Comparison of ENCODE assay signal across 41 cellular contexts in genomic region chr2:76160683-76161082, GRCh38.
"Had no signal": no experiment of that assay in that cellular context is flagged by ENCODE, and none has a peak within 500 bp of the region (broad histone marks: within the 10 kb centered on the region; RNA-seq: fewer than 3 reads in every experiment).

No MANE protein-coding gene starts in this region.

- H3K27ac Mint-ChIP-seq: activated CD4-positive, alpha-beta memory T cell treated with anti-CD3 and anti-CD28 coated beads, Interleukin-2, amount 10 ng/mL, durations not matched to agents 7 days and 5 days; activated CD8-positive, alpha-beta memory T cell treated with anti-CD3 and anti-CD28 coated beads, Interleukin-2, amount 10 ng/mL, durations not matched to agents 7 days and 5 days; activated naive CD8-positive, alpha-beta T cell treated with anti-CD3 and anti-CD28 coated beads for 36 hours; activated T-cell treated with anti-CD3 and anti-CD28 coated beads, Interleukin-2, amount 50 U/mL, for 72 hours; activated T-helper 17 cell treated with anti-CD3 and anti-CD28 coated beads, Interleukin-2, amount 50 U/mL, for 72 hours had no signal

- H2AFZ ChIP-seq: PC-9 had no signal

- H3K4me1 Mint-ChIP-seq: activated CD4-positive, alpha-beta memory T cell treated with anti-CD3 and anti-CD28 coated beads, Interleukin-2, amount 10 ng/mL, durations not matched to agents 7 days and 5 days; activated CD8-positive, alpha-beta memory T cell treated with anti-CD3 and anti-CD28 coated beads, Interleukin-2, amount 10 ng/mL, durations not matched to agents 7 days and 5 days; activated naive CD8-positive, alpha-beta T cell treated with anti-CD3 and anti-CD28 coated beads for 36 hours; activated T-helper 17 cell treated with anti-CD3 and anti-CD28 coated beads, Interleukin-2, amount 50 U/mL, for 72 hours; central memory CD8-positive, alpha-beta T cell had no signal

- H3K27me3 ChIP-seq: cardiac muscle cell had no signal

- H3K4me3 Mint-ChIP-seq: activated CD4-positive, alpha-beta memory T cell treated with anti-CD3 and anti-CD28 coated beads, Interleukin-2, amount 10 ng/mL, durations not matched to agents 7 days and 5 days; activated CD8-positive, alpha-beta memory T cell treated with anti-CD3 and anti-CD28 coated beads, Interleukin-2, amount 10 ng/mL, durations not matched to agents 7 days and 5 days; activated naive CD8-positive, alpha-beta T cell treated with anti-CD3 and anti-CD28 coated beads for 36 hours; activated T-cell treated with anti-CD3 and anti-CD28 coated beads, Interleukin-2, amount 50 U/mL, for 72 hours; activated T-helper 17 cell treated with anti-CD3 and anti-CD28 coated beads, Interleukin-2, amount 50 U/mL, for 72 hours; central memory CD8-positive, alpha-beta T cell had no signal

- H3K36me3 Mint-ChIP-seq: activated CD8-positive, alpha-beta memory T cell treated with anti-CD3 and anti-CD28 coated beads, Interleukin-2, amount 10 ng/mL, durations not matched to agents 7 days and 5 days; activated naive CD8-positive, alpha-beta T cell treated with anti-CD3 and anti-CD28 coated beads for 36 hours had no signal

- H3K36me3 ChIP-seq: cardiac muscle cell, WERI-Rb-1 had no signal

- H3K4me3 ChIP-seq: cardiac muscle cell, PC-9 had no signal

- H3K27ac ChIP-seq: cardiac muscle cell, PC-9, RWPE1, WERI-Rb-1 had no signal

- H3K27me3 Mint-ChIP-seq: activated CD4-positive, alpha-beta memory T cell treated with anti-CD3 and anti-CD28 coated beads, Interleukin-2, amount 10 ng/mL, durations not matched to agents 7 days and 5 days; activated CD8-positive, alpha-beta memory T cell treated with anti-CD3 and anti-CD28 coated beads, Interleukin-2, amount 10 ng/mL, durations not matched to agents 7 days and 5 days; activated naive CD8-positive, alpha-beta T cell treated with anti-CD3 and anti-CD28 coated beads for 36 hours; activated T-helper 17 cell treated with anti-CD3 and anti-CD28 coated beads, Interleukin-2, amount 50 U/mL, for 72 hours; central memory CD8-positive, alpha-beta T cell had no signal

- DNase-seq: activated CD4-positive, alpha-beta memory T cell treated with anti-CD3 and anti-CD28 coated beads, Interleukin-2, amount 10 ng/mL, durations not matched to agents 7 days and 5 days; activated CD4-positive, alpha-beta T cell treated with anti-CD3 and anti-CD28 coated beads for 1 hour; activated CD4-positive, alpha-beta T cell treated with anti-CD3 and anti-CD28 coated beads for 48 hours; activated CD4-positive, CD25-positive, alpha-beta regulatory T cell; activated CD8-positive, alpha-beta memory T cell treated with anti-CD3 and anti-CD28 coated beads for 24 hours; activated CD8-positive, alpha-beta memory T cell treated with anti-CD3 and anti-CD28 coated beads, Interleukin-2, amount 10 ng/mL, durations not matched to agents 7 days and 5 days; activated CD8-positive, alpha-beta memory T cell treated with anti-CD3 and anti-CD28 coated beads, Interleukin-2, amount 50 U/mL, for 48 hours; activated effector memory CD4-positive, alpha-beta T cell treated with anti-CD3 and anti-CD28 coated beads, Interleukin-2, amount 50 U/mL, for 16 hours; activated naive CD4-positive, alpha-beta T cell; activated naive CD4-positive, alpha-beta T cell treated with anti-CD3 and anti-CD28 coated beads, Interleukin-2, amount 50 U/mL, for 16 hours; activated naive CD8-positive, alpha-beta T cell treated with anti-CD3 and anti-CD28 coated beads for 36 hours; activated T-cell treated with anti-CD3 and anti-CD28 coated beads, Interleukin-2, amount 50 U/mL, for 1 hour; activated T-cell treated with anti-CD3 and anti-CD28 coated beads, Interleukin-2, amount 50 U/mL, for 72 hours; amniotic stem cell; aorta; Kasumi-1; MM.1S; MV-4-11; NCI-H1092; NCI-H1417; NCI-H146; NCI-H187; NCI-H2029 treated with DMSO at 0.1 percent for 48 hours; NCI-H2107; NCI-H226; NCI-H446 treated with DMSO at 0.1 percent for 48 hours; NCI-H524; NCI-H69; NCI-H82; NK-92 treated with Interleukin-12 subunit alpha and Interleukin-12 subunit beta, amount 100 ng/mL, for 24 hours; PC-9; SW 1271; T-helper 1 cell; T-helper 2 cell; T-helper 9 cell; WERI-Rb-1 had no signal

- ATAC-seq: activated CD8-positive, alpha-beta memory T cell treated with anti-CD3 and anti-CD28 coated beads, Interleukin-2, amount 10 ng/mL, durations not matched to agents 7 days and 5 days; activated T-cell treated with anti-CD3 and anti-CD28 coated beads, Interleukin-2, amount 50 U/mL, for 72 hours; activated T-helper 17 cell treated with anti-CD3 and anti-CD28 coated beads, Interleukin-2, amount 50 U/mL, for 72 hours; Right ventricle myocardium inferior had no signal

- H3K4me2 ChIP-seq: PC-9 had no signal
